1 cellular context compared by ENCODE assay signal in genomic region chr9:125246261-125246667, GRCh38.
TF ChIP-seq lines count a peak whose summit lies in the region.

No MANE protein-coding gene starts in this region.

TF ChIP-seq in K562, 482 proteins besides CTCF, POLR2A, EP300 and RAD21 (continued from another document):
- TF ChIP-seq RREB1 (CRISPR knock-in tag; IDR thresholded peaks at IDR 0.05) (no peak), NFXL1 (CRISPR knock-in tag; IDR thresholded peaks at IDR 0.05) (0 out of 2 replicates have a peak, but pooled peaks have one; percentile 38), ILF3 (IDR thresholded peaks at IDR 0.05; ENCODE audit: borderline replicate concordance) (no peak), POLR2B (IDR thresholded peaks at IDR 0.05; ENCODE audit: low read depth, partially characterized antibody) (no peak), CEBPB (tag; IDR thresholded peaks at IDR 0.05) (no peak), PBX2 (CRISPR knock-in tag; IDR thresholded peaks at IDR 0.05; ENCODE audit: low read depth) (no peak), PBX2 (tag; conservative IDR thresholded peaks at IDR 0.05; ENCODE audit: low read depth) (0 out of 2 replicates have a peak, but pooled peaks have one; percentile 11)
TF ChIP-seq in K562: peak in this region for 61.
